ENCODE assay signal across 15 cellular contexts in the genomic region with DNA sequence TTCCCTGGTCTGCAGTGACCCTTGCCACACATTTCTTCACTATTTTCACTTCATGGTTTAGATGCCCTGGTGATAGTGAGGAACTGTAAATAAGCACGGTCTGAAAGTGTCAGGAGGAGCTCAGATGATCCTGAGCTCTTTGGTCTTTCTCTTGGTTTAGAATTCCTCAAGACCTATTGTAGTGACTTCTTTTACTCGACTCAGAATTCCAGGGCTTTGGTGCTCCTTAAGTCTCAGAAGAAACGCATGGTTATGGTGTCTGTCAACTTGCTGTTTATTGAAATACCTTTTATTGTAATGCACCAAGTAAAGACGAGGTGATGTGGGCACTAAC.
DNase-seq lines count a peak whose midpoint lies in the region; ATAC-seq, FAIRE-seq and TF ChIP-seq lines count a peak whose summit lies in the region.
"Had no signal": no experiment of that assay in that cellular context is flagged by ENCODE, and none has a peak within 500 bp of the region (broad histone marks: within the 10 kb centered on the region; RNA-seq: fewer than 3 reads in every experiment).

No MANE protein-coding gene starts in this region.

- in situ Hi-C loops in HepG2 (cut with HindIII; ENCODE audit: extremely low pct_ligation_motif_present, low pct_unique_long_range_greater_than_20kb): loop anchor here (5.0 kb wide), 1 partner anchor 84 kb away; a partner anchor contains a TSS

- H3K9me3 ChIP-seq in adrenal gland (replicated peaks in 1 of 3) (no peaks in the 10 kb centered on the region), HepG2 (ENCODE audit: low read length) (no peaks in the 10 kb centered on the region), skeletal muscle tissue (ENCODE audit: control insufficient read depth in 3 of 3, low read length in 3 of 3) (no peaks in the 10 kb centered on the region)
- H3K9me3 ChIP-seq: BLaER1, HAP-1 had no signal

- peaks cover 73% of the 10 kb centered on the region for H3K79me2 ChIP-seq in HepG2 (ENCODE audit: insufficient read depth, low read length)

- FAIRE-seq in HepG2 (lab: Jason Lieb, UNC): peak; percentile 15

- TF ChIP-seq POLR2A in adrenal gland (IDR thresholded peaks at IDR 0.05) (no peak), HepG2 (IDR thresholded peaks at IDR 0.05; ENCODE audit: insufficient read depth in 1 of 2, low read depth in 2 of 2, low read length in 2 of 2) (no peak)

- intact Hi-C loops in adrenal gland (cut with DNase I) (no loop called here), HepG2 (cut with micrococcal nuclease; ENCODE audit: unreplicated experiment) (loop anchor here (5.0 kb wide), 1 partner anchor 84 kb away; a partner anchor contains a TSS)

- POLR2A ChIA-PET in HepG2 (lab: Yijun Ruan, JAX) (interaction anchor here (1.1 to 1.6 kb wide), 4 partner anchors 8 to 87 kb away, joined by 3 to 14 read pairs (median 4); a partner anchor contains a TSS), HEK293T (lab: Yijun Ruan, JAX) (no interaction called here)

- DNase-seq in EH (ENCODE audit: low read depth): peak; percentile 27
- no peak for DNase-seq in adrenal gland
- DNase-seq in HepG2 (ENCODE audit: low spot score): no peak
- no peak for DNase-seq in HEK293T (ENCODE audit: extremely low spot score)
- DNase-seq in OCI-M2 (lab: John Stamatoyannopoulos, UW; ENCODE audit: unreplicated experiment): no peak
- DNase-seq in nucleus accumbens (lab: John Stamatoyannopoulos, UW): no peak
- DNase-seq: activated CD4-positive, alpha-beta T cell treated with anti-CD3 and anti-CD28 coated beads, Interleukin-2, amount 50 U/mL, for 1 hour; activated naive CD4-positive, alpha-beta T cell treated with anti-CD3 and anti-CD28 coated beads, Interleukin-2, amount 50 U/mL, for 16 hours; NCI-H2227 treated with DMSO at 0.1 percent for 48 hours; posterior cingulate gyrus; SHP77 treated with DMSO at 0.1 percent for 48 hours had no signal

- H2AFZ ChIP-seq in HepG2 (ENCODE audit: low read length): no peak overlapping the region

- 80 to 85% (median 81%) methylated on average over 4 of the region's 4 CpGs for WGBS in adrenal gland, 4 donors
- WGBS in HepG2 (ENCODE audit: low lambda C conversion rate): 35% methylated on average over 4 of the region's 4 CpGs

- no peak for TF ChIP-seq CTCF in adrenal gland (IDR thresholded peaks at IDR 0.05)
- TF ChIP-seq CTCF in HepG2 (CRISPR knock-in tag; IDR thresholded peaks at IDR 0.05): no peak

- peak overlapping the region; percentile 73 for H3K4me2 ChIP-seq in HepG2 (ENCODE audit: low read depth, low read length)

- H3K27ac ChIP-seq in adrenal gland (peak overlapping the region in 4 of 5 donors; percentile 4 to 96 (median 89)), HepG2 (ENCODE audit: extremely low read length, insufficient read depth, low read length) (peak overlapping the region; percentile 82), skeletal muscle tissue (ENCODE audit: low read depth, low read length) (peak overlapping the region; percentile 79)
- H3K27ac ChIP-seq: BLaER1 had no signal

- peak overlapping the region; percentile 64 for H3K9ac ChIP-seq in HepG2 (ENCODE audit: insufficient read depth, low read depth, low read length)
- H3K9ac ChIP-seq in skeletal muscle tissue (ENCODE audit: low read depth in 1 of 3, low read length in 3 of 3): peak overlapping the region in 1 of 3 donors; percentile 10
- H3K9ac ChIP-seq: BLaER1 had no signal

- TF ChIP-seq EP300 in HepG2 (IDR thresholded peaks at IDR 0.05; ENCODE audit: low read depth in 2 of 2, low read length in 2 of 2): peak in 1 of 2 experiments; percentile 23; a peak in 1 of 4 replicates
- no peak for TF ChIP-seq EP300 in HepG2 (CRISPR knock-in tag; IDR thresholded peaks at IDR 0.05; ENCODE audit: borderline replicate concordance)

- H3K4me3 ChIP-seq in adrenal gland: no peak overlapping the region
- H3K4me3 ChIP-seq in HepG2 (replicated peaks in 1 of 3; ENCODE audit: insufficient read depth in 1 of 3, low read depth in 2 of 3, low read length in 3 of 3): peak overlapping the region in 2 of 3 experiments; percentile 0 to 44; a peak in 1 of 6 replicates
- no peak overlapping the region for H3K4me3 ChIP-seq in skeletal muscle tissue (ENCODE audit: low read length in 3 of 3)
- H3K4me3 ChIP-seq: BLaER1, HAP-1 had no signal

- H3K4me1 ChIP-seq in adrenal gland (replicated peaks in 1 of 2) (peaks cover 20 to 53% of the 10 kb centered on the region in 2 donors), HepG2 (ENCODE audit: insufficient read depth, low read length) (peaks cover 100% of the 10 kb centered on the region), skeletal muscle tissue (ENCODE audit: control insufficient read depth in 3 of 3, insufficient read depth in 3 of 3, low read length in 3 of 3) (peaks cover 62 to 70% (median 66%) of the 10 kb centered on the region in 3 donors)

- no peaks in the 10 kb centered on the region for H4K20me1 ChIP-seq in HepG2 (ENCODE audit: insufficient read depth, low read length)

- H3K36me3 ChIP-seq in adrenal gland (replicated peaks in 1 of 2): no peaks in the 10 kb centered on the region
- no peaks in the 10 kb centered on the region for H3K36me3 ChIP-seq in HepG2 (replicated peaks in 1 of 2; ENCODE audit: control insufficient read depth in 1 of 2, insufficient read depth in 2 of 2, low read length in 2 of 2)
- H3K36me3 ChIP-seq in skeletal muscle tissue (ENCODE audit: control insufficient read depth in 3 of 3, insufficient read depth in 3 of 3, low read length in 3 of 3): no peaks in the 10 kb centered on the region
- H3K36me3 ChIP-seq: HAP-1 had no signal

- no TSS peak for BruUV-seq in HepG2 (replicated peaks; lab: Mats Ljungman, UMichigan)

- H3K27me3 ChIP-seq in adrenal gland (no peaks in the 10 kb centered on the region), HepG2 (ENCODE audit: control insufficient read depth in 1 of 2, insufficient read depth in 2 of 2, low read length in 2 of 2) (no peaks in the 10 kb centered on the region), skeletal muscle tissue (ENCODE audit: control insufficient read depth in 3 of 3, insufficient read depth in 3 of 3, low read length in 3 of 3) (no peaks in the 10 kb centered on the region)
- H3K27me3 ChIP-seq: BLaER1 had no signal

- TF ChIP-seq RAD21 in HepG2 (CRISPR knock-in tag; IDR thresholded peaks at IDR 0.05): no peak

- peak; percentile 35 for ATAC-seq in HepG2
- no peak for ATAC-seq in GM21526 (IDR thresholded peaks at IDR 0.05; ENCODE audit: low FRiP score, unreplicated experiment)

- CTCF ChIA-PET in HepG2 (lab: Yijun Ruan, JAX; ENCODE audit: low intra/inter-chr PET ratio, low total read pairs) (no interaction called here), HEK293T (lab: Yijun Ruan, JAX) (interaction anchor here (0.9 kb wide), 1 partner anchor 8 kb away, joined by 3 read pairs; no protein-coding TSS in a partner anchor)

TF ChIP-seq in HepG2, 621 proteins besides CTCF, POLR2A, EP300 and RAD21 (continues in another document):
- no peak for TF ChIP-seq ZNF615 (CRISPR knock-in tag; IDR thresholded peaks at IDR 0.05; ENCODE audit: borderline replicate concordance)
- TF ChIP-seq ZNF431 (CRISPR knock-in tag; IDR thresholded peaks at IDR 0.05; ENCODE audit: borderline replicate concordance, low read depth): no peak
- TF ChIP-seq, protein P1, sequence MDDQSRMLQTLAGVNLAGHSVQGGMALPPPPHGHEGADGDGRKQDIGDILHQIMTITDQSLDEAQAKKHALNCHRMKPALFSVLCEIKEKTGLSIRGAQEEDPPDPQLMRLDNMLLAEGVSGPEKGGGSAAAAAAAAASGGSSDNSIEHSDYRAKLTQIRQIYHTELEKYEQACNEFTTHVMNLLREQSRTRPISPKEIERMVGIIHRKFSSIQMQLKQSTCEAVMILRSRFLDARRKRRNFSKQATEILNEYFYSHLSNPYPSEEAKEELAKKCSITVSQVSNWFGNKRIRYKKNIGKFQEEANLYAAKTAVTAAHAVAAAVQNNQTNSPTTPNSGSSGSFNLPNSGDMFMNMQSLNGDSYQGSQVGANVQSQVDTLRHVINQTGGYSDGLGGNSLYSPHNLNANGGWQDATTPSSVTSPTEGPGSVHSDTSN (CRISPR knock-in tag; IDR thresholded peaks at IDR 0.05; ENCODE audit: borderline replicate concordance): no peak
- TF ChIP-seq ZMYM2 (CRISPR knock-in tag; IDR thresholded peaks at IDR 0.05): no peak
- TF ChIP-seq SMAD3 (CRISPR knock-in tag; IDR thresholded peaks at IDR 0.05): no peak

TF ChIP-seq in HEK293T, 16 proteins besides CTCF, POLR2A, EP300 and RAD21:
- TF ChIP-seq L3MBTL2 (conservative IDR thresholded peaks at IDR 0.05) (no peak), BHLHE40 (IDR thresholded peaks at IDR 0.05; ENCODE audit: borderline replicate concordance) (no peak)

Comparison
In these comparisons a context has a peak if more than half of its experiments do, and no peak if none do; other contexts are left out.
1. H3K4me3 ChIP-seq: peak in HepG2 (2 of 3); none in adrenal gland (0 of 4) and skeletal muscle tissue (0 of 3).
2. Peak in every context shown above with its lines, with median percentiles within 50 percentile points of each other: H3K27ac ChIP-seq.